In the genomic region with DNA sequence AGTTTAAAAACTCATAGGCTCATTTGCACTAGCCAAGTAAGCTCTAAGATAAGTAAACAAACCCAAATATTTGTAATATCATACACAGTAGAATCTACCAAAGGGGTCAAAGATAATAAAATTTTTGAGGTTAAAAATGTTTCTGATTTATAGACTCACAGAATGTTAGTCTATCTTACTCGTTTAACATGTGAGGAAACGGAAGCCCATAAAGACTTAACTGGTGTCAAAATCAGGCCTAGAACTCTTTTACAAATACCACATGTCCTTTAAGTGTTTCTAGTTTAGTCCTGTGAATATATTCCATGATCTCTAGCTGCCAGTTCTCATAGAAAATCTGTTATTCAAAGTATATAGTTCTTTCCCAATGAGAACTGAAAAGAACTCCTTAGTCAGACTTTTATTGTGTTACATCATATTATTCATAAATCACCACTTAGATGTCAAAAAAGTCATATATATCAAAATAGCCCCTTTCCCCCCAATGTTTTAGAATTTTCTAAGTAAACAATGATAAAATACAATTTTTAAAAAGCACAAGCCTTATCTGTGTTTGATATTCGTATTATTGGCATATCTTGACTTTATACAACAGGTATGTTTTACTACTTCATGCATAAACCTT, we compare ENCODE assay signal across 16 cellular contexts. TPM values are rescaled to one million over a fixed set of nuclear protein-coding genes. Genes with fewer than 3 reads are reported as not detected.
DNase-seq lines count a peak whose midpoint lies in the region; ATAC-seq and TF ChIP-seq lines count a peak whose summit lies in the region.
"Had no signal": no experiment of that assay in that cellular context is flagged by ENCODE, and none has a peak within 500 bp of the region (broad histone marks: within the 10 kb centered on the region; RNA-seq: fewer than 3 reads in every experiment).

No MANE protein-coding gene starts in this region.

- H3K4me1 Mint-ChIP-seq in activated T-cell treated with anti-CD3 and anti-CD28 coated beads, Interleukin-2, amount 50 U/mL, for 24 hours (ENCODE audit: low read depth), result peaks cover 89% of the 10 kb centered on the region
- peaks cover 58% of the 10 kb centered on the region for H3K4me1 Mint-ChIP-seq in central memory CD8-positive, alpha-beta T cell
- peaks cover 85 to 91% of the 10 kb centered on the region in 2 donors for H3K4me1 Mint-ChIP-seq in natural killer cell

- DNase-seq in activated T-cell treated with anti-CD3 and anti-CD28 coated beads, Interleukin-2, amount 50 U/mL, for 24 hours, result no peak
- no peak for DNase-seq in activated T-cell treated with anti-CD3 and anti-CD28 coated beads, Interleukin-2, amount 50 U/mL, for 1 hour
- DNase-seq in IMR-90, result peak; percentile 15
- no peak for DNase-seq in central memory CD8-positive, alpha-beta T cell (ENCODE audit: low spot score in 2 of 2)
- DNase-seq in natural killer cell, result no peak
- DNase-seq in stimulated activated CD4-positive, alpha-beta T cell treated with anti-CD3 and anti-CD28 coated beads, Interleukin-4, amount 100 ng/mL, for 24 hours, result no peak
- DNase-seq in cardiac septum (ENCODE audit: low spot score), result no peak
- DNase-seq in effector CD8-positive, alpha-beta T cell (lab: John Stamatoyannopoulos, UW), result no peak
- DNase-seq: activated CD4-positive, alpha-beta T cell treated with anti-CD3 and anti-CD28 coated beads, Interleukin-2, amount 50 U/mL, for 4 hours; colonic mucosa; hypothalamus; MV-4-11; NCI-H2029; NCI-H446 treated with DMSO at 0.1 percent for 48 hours; stimulated activated naive CD4-positive, alpha-beta T cell treated with Interleukin-2 at 50 U/mL for 16 hours had no signal

- H3K56ac ChIP-seq in IMR-90 (ENCODE audit: extremely low read depth, insufficient read depth, low read length), result no peak overlapping the region

- H3K36me3 Mint-ChIP-seq in activated T-cell treated with anti-CD3 and anti-CD28 coated beads, Interleukin-2, amount 50 U/mL, for 24 hours (ENCODE audit: low read depth), result peaks cover 82% of the 10 kb centered on the region
- H3K36me3 Mint-ChIP-seq in central memory CD8-positive, alpha-beta T cell (ENCODE audit: insufficient read depth), result peaks cover 36% of the 10 kb centered on the region
- H3K36me3 Mint-ChIP-seq in natural killer cell, result peaks cover 7% of the 10 kb centered on the region

- no peak overlapping the region for H3K18ac ChIP-seq in IMR-90 (ENCODE audit: low read depth, low read length)

- no CpG with 5 or more reads among the region's 3 CpGs for WGBS in IMR-90 (ENCODE audit: extremely low coverage in 2 of 2, insufficient read length in 1 of 2), 2 experiments

- no peak overlapping the region for H3K14ac ChIP-seq in IMR-90 (replicated peaks; ENCODE audit: low read depth, low read length)

- dilution Hi-C loops in IMR-90 (cut with HindIII; ENCODE audit: low sequenced_read_pairs, unreplicated experiment), result no loop called here

- H2AK5ac ChIP-seq in IMR-90 (ENCODE audit: low read depth, low read length), result no peak overlapping the region

- H2AK9ac ChIP-seq in IMR-90 (replicated peaks; ENCODE audit: low read depth, low read length, poor library complexity), result no peak overlapping the region

- peaks cover 17 to 75% of the 10 kb centered on the region in 2 experiments for H3K79me1 ChIP-seq in IMR-90 (ENCODE audit: low read depth in 1 of 2, low read length in 2 of 2)

- peak overlapping the region; percentile 59 for H3K27ac Mint-ChIP-seq in activated T-cell treated with anti-CD3 and anti-CD28 coated beads, Interleukin-2, amount 50 U/mL, for 24 hours
- peak overlapping the region; percentile 44 for H3K27ac Mint-ChIP-seq in central memory CD8-positive, alpha-beta T cell (ENCODE audit: low read depth)
- H3K27ac Mint-ChIP-seq in natural killer cell, result peak overlapping the region; percentile 59 to 65
- H3K27ac Mint-ChIP-seq: type B pancreatic cell had no signal

- ATAC-seq in IMR-90 (ENCODE audit: low read depth), result peak; percentile 58
- no peak for ATAC-seq in central memory CD8-positive, alpha-beta T cell (replicated peaks; ENCODE audit: extremely low read depth, poor library complexity, severe bottlenecking)
- ATAC-seq in natural killer cell, result no peak

- H3K27me3 ChIP-seq in IMR-90 (ENCODE audit: control insufficient read depth, insufficient read depth, low read length), result no peaks in the 10 kb centered on the region
- H3K27me3 ChIP-seq: colonic mucosa had no signal

- no peaks in the 10 kb centered on the region for H3K9me3 Mint-ChIP-seq in activated T-cell treated with anti-CD3 and anti-CD28 coated beads, Interleukin-2, amount 50 U/mL, for 24 hours
- no peaks in the 10 kb centered on the region for H3K9me3 Mint-ChIP-seq in central memory CD8-positive, alpha-beta T cell
- H3K9me3 Mint-ChIP-seq in natural killer cell, result no peaks in the 10 kb centered on the region
- H3K9me3 Mint-ChIP-seq: type B pancreatic cell had no signal

- no peak overlapping the region for H3K23ac ChIP-seq in IMR-90 (ENCODE audit: low read depth, low read length)

- H4K5ac ChIP-seq in IMR-90 (ENCODE audit: low read depth, low read length), result no peak overlapping the region

- no peaks in the 10 kb centered on the region for H3K27me3 Mint-ChIP-seq in activated T-cell treated with anti-CD3 and anti-CD28 coated beads, Interleukin-2, amount 50 U/mL, for 24 hours
- H3K27me3 Mint-ChIP-seq in central memory CD8-positive, alpha-beta T cell, result no peaks in the 10 kb centered on the region
- no peaks in the 10 kb centered on the region for H3K27me3 Mint-ChIP-seq in natural killer cell (ENCODE audit: low read depth in 2 of 2)
- H3K27me3 Mint-ChIP-seq: type B pancreatic cell had no signal

- no TSS peak for BruUV-seq in IMR-90 (replicated peaks; lab: Mats Ljungman, UMichigan)

- H3K9me3 ChIP-seq in IMR-90 (ENCODE audit: control insufficient read depth, insufficient read depth, low read length), result no peaks in the 10 kb centered on the region
- H3K9me3 ChIP-seq: colonic mucosa had no signal

- H3K9me1 ChIP-seq in IMR-90 (ENCODE audit: insufficient read depth, low read length), result peaks cover 6% of the 10 kb centered on the region

- H3K9ac ChIP-seq in IMR-90 (ENCODE audit: low read depth, low read length), result no peak overlapping the region

- in situ Hi-C loops in IMR-90 (cut with MboI; ENCODE audit: low sequenced_read_pairs), result no loop called here

- no peak for TF ChIP-seq POLR2A in IMR-90 (IDR thresholded peaks at IDR 0.05; ENCODE audit: low read depth, low read length)

- no peak overlapping the region for H3K4me3 ChIP-seq in IMR-90 (ENCODE audit: insufficient read depth, low read depth, low read length)
- H3K4me3 ChIP-seq: colonic mucosa had no signal

- TF ChIP-seq CTCF in IMR-90 (conservative IDR thresholded peaks at IDR 0.05; ENCODE audit: low read depth, low read length) (no peak), natural killer cell (IDR thresholded peaks at IDR 0.05) (no peak)

- H3K36me3 ChIP-seq in IMR-90 (ENCODE audit: control insufficient read depth, insufficient read depth, low read length), result peaks cover 5% of the 10 kb centered on the region
- H3K36me3 ChIP-seq: colonic mucosa had no signal

- no peak overlapping the region for H2AFZ ChIP-seq in IMR-90 (replicated peaks; ENCODE audit: low read length, poor library complexity)

- CTCF ChIA-PET in IMR-90 (lab: Yijun Ruan, JAX), result interaction anchor here (0.6 kb wide), 1 partner anchor 28 kb away, joined by 5 read pairs; no protein-coding TSS in a partner anchor

- no peak overlapping the region for H4K8ac ChIP-seq in IMR-90 (ENCODE audit: low read depth in 2 of 2, low read length in 2 of 2)

- POLR2A ChIA-PET in IMR-90 (lab: Charles Lee; ENCODE audit: unreplicated experiment), result interaction anchor here (0.6 kb wide), 1 partner anchor 144 kb away, joined by 3 read pairs; no protein-coding TSS in a partner anchor

- no peak overlapping the region for H2BK5ac ChIP-seq in IMR-90 (ENCODE audit: low read depth, low read length, poor library complexity, severe bottlenecking)

- peaks cover 76% of the 10 kb centered on the region for H4K20me1 ChIP-seq in IMR-90 (ENCODE audit: insufficient read depth, low read length)

- H3K4me2 ChIP-seq in IMR-90 (ENCODE audit: low read depth, low read length), result no peak overlapping the region

- no peak overlapping the region for H2BK120ac ChIP-seq in IMR-90 (ENCODE audit: low read depth, low read length)

- H2BK15ac ChIP-seq in IMR-90 (ENCODE audit: low read depth, low read length), result no peak overlapping the region

- no peak overlapping the region; the same call in 1 of the 2 replicates for H3K27ac ChIP-seq in IMR-90 (ENCODE audit: insufficient read depth, low read length)
- H3K27ac ChIP-seq: colonic mucosa had no signal

- no peak for TF ChIP-seq RAD21 in IMR-90 (IDR thresholded peaks at IDR 0.05; ENCODE audit: low read length)

- no peak overlapping the region for H3K4ac ChIP-seq in IMR-90 (ENCODE audit: low read depth, low read length)

- intact Hi-C loops in IMR-90 (cut with micrococcal nuclease), result no loop called here
- intact Hi-C loops in natural killer cell (cut with micrococcal nuclease), result no loop called here
- intact Hi-C loops in cardiac septum (cut with DNase I), result no loop called here

- no peak overlapping the region for H3K4me3 Mint-ChIP-seq in activated T-cell treated with anti-CD3 and anti-CD28 coated beads, Interleukin-2, amount 50 U/mL, for 24 hours
- H3K4me3 Mint-ChIP-seq in central memory CD8-positive, alpha-beta T cell, result no peak overlapping the region
- peak overlapping the region; percentile 9 for H3K4me3 Mint-ChIP-seq in natural killer cell
- H3K4me3 Mint-ChIP-seq: type B pancreatic cell had no signal

- H4K91ac ChIP-seq in IMR-90 (ENCODE audit: insufficient read depth, low read depth, low read length), result no peak overlapping the region

- peaks cover 12% of the 10 kb centered on the region for H3K4me1 ChIP-seq in IMR-90 (ENCODE audit: control insufficient read depth, insufficient read depth, low read length)
- H3K4me1 ChIP-seq: colonic mucosa had no signal

- H2BK20ac ChIP-seq in IMR-90 (ENCODE audit: low read depth, low read length), result no peak overlapping the region

TF ChIP-seq in IMR-90, 13 proteins besides CTCF, POLR2A, EP300 and RAD21 (continues in another document):
- TF ChIP-seq MAZ (IDR thresholded peaks at IDR 0.05; ENCODE audit: borderline replicate concordance, low read depth, low read length) (no peak), RCOR1 (IDR thresholded peaks at IDR 0.05; ENCODE audit: insufficient replicate concordance, low read length) (no peak), RFX5 (IDR thresholded peaks at IDR 0.05; ENCODE audit: low read depth, low read length) (no peak), FOS (IDR thresholded peaks at IDR 0.05; ENCODE audit: low read depth, low read length) (no peak), NFE2L2 (IDR thresholded peaks at IDR 0.05; ENCODE audit: low read depth, low read length) (no peak), MAFK (IDR thresholded peaks at IDR 0.05; ENCODE audit: low read depth, low read length) (no peak), CHD1 (IDR thresholded peaks at IDR 0.05; ENCODE audit: low read depth, low read length) (no peak), MXI1 (IDR thresholded peaks at IDR 0.05; ENCODE audit: borderline replicate concordance, low read depth, low read length) (no peak), SMC3 (IDR thresholded peaks at IDR 0.05; ENCODE audit: low read depth, low read length) (no peak)

RNA-seq across cellular contexts. Expression of a gene that starts 13.9 kb away (rescaled TPM):
- total RNA-seq in IMR-90 (2012; rRNA removed) (20.1 and 36.1 TPM in 2 replicates), natural killer cell (10 to 100 TPM; 46.2 to 67.6 (median 57.3) TPM), cardiac septum (49.9 TPM)
- 22.8 and 29.3 TPM in 2 replicates for polyA plus RNA-seq in IMR-90 (2012; rRNA removed)
- polyA plus RNA-seq in IMR-90 (2012; cell fraction: cytosol; rRNA removed), result 4.7 and 8.9 TPM in 2 replicates
- 2.7 and 18.8 TPM in 2 replicates for polyA plus RNA-seq in IMR-90 (2012; cell fraction: nucleus; rRNA removed; ENCODE audit: low replicate concordance)
